ENCODE assay signal across 1 cellular context in genomic region chr19:8319807-8320520, GRCh38.
TF ChIP-seq lines count a peak whose summit lies in the region.

No MANE protein-coding gene starts in this region.

TF ChIP-seq in HepG2, 621 proteins besides CTCF, POLR2A, EP300 and RAD21:
- peak; percentile 71; the same call in 1 of the 2 replicates for TF ChIP-seq ZBTB38 (CRISPR knock-in tag; IDR thresholded peaks at IDR 0.05)
- TF ChIP-seq, protein P1, sequence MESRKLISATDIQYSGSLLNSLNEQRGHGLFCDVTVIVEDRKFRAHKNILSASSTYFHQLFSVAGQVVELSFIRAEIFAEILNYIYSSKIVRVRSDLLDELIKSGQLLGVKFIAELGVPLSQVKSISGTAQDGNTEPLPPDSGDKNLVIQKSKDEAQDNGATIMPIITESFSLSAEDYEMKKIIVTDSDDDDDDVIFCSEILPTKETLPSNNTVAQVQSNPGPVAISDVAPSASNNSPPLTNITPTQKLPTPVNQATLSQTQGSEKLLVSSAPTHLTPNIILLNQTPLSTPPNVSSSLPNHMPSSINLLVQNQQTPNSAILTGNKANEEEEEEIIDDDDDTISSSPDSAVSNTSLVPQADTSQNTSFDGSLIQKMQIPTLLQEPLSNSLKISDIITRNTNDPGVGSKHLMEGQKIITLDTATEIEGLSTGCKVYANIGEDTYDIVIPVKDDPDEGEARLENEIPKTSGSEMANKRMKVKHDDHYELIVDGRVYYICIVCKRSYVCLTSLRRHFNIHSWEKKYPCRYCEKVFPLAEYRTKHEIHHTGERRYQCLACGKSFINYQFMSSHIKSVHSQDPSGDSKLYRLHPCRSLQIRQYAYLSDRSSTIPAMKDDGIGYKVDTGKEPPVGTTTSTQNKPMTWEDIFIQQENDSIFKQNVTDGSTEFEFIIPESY (CRISPR knock-in tag; IDR thresholded peaks at IDR 0.05), result peak; percentile 39; the same call in 1 of the 2 replicates
- TF ChIP-seq ZNF331 (CRISPR knock-in tag; IDR thresholded peaks at IDR 0.05), result no peak
- no peak for TF ChIP-seq CHD2 (IDR thresholded peaks at IDR 0.05; ENCODE audit: low read depth, low read length)
- TF ChIP-seq STAT5B (CRISPR knock-in tag; IDR thresholded peaks at IDR 0.05), result no peak
- no peak for TF ChIP-seq ZNF775 (CRISPR knock-in tag; IDR thresholded peaks at IDR 0.05; ENCODE audit: borderline replicate concordance)
